ENCODE assay signal across 13 cellular contexts in genomic region chr1:209409786-209410185, GRCh38.
DNase-seq lines count a peak whose midpoint lies in the region; ATAC-seq, FAIRE-seq and TF ChIP-seq lines count a peak whose summit lies in the region.
"Had no signal": no experiment of that assay in that cellular context is flagged by ENCODE, and none has a peak within 500 bp of the region (broad histone marks: within the 10 kb centered on the region; RNA-seq: fewer than 3 reads in every experiment).

No MANE protein-coding gene starts in this region.

- intact Hi-C loops in colonic mucosa (cut with DNase I): no loop called here

- no peak overlapping the region for H3K9ac ChIP-seq in colonic mucosa (ENCODE audit: low read depth in 2 of 2, low read length in 2 of 2)

- DNase-seq in AG10803 (ENCODE audit: low read depth): peak; percentile 86
- DNase-seq in M059J (ENCODE audit: low read depth): peak; percentile 92
- DNase-seq in bronchial epithelial cell (ENCODE audit: low read depth): peak; percentile 98
- DNase-seq in kidney tubule cell (ENCODE audit: low spot score): peak; percentile 94
- no peak for DNase-seq in NCI-H146 (lab: John Stamatoyannopoulos, UW)
- DNase-seq in NCI-H748 treated with DMSO at 0.1 percent for 48 hours (lab: John Stamatoyannopoulos, UW): no peak
- DNase-seq in colonic mucosa: no peak
- DNase-seq: activated CD4-positive, alpha-beta T cell treated with anti-CD3 and anti-CD28 coated beads, Interleukin-2, amount 50 U/mL, for 4 hours; NCI-H187 treated with DMSO at 0.1 percent for 48 hours; stimulated activated CD4-positive, alpha-beta T cell treated with anti-CD3 and anti-CD28 coated beads, Interleukin-2, amount 100 ng/mL, for 48 hours had no signal

- TF ChIP-seq CTCF in AG10803 (conservative IDR thresholded peaks at IDR 0.05; ENCODE audit: low read length) (no peak), bronchial epithelial cell (IDR thresholded peaks at IDR 0.05; ENCODE audit: insufficient read depth, low read length, severe bottlenecking) (no peak), colonic mucosa (IDR thresholded peaks at IDR 0.05) (no peak)

- H3K27ac ChIP-seq in colonic mucosa: no peak overlapping the region

- H3K9me3 ChIP-seq in colonic mucosa: no peaks in the 10 kb centered on the region
- H3K9me3 ChIP-seq: BLaER1 treated with 17β-estradiol and CSF1 and Interleukin-3, amounts not matched to agents 10 nM and 100 nM had no signal

- H3K36me3 ChIP-seq in bronchial epithelial cell (ENCODE audit: control insufficient read depth, insufficient read depth, low read length) (no peaks in the 10 kb centered on the region), colonic mucosa (no peaks in the 10 kb centered on the region)
- H3K36me3 ChIP-seq: BLaER1 treated with 17β-estradiol and CSF1 and Interleukin-3, amounts not matched to agents 10 nM and 100 nM had no signal

- H3K4me3 ChIP-seq in AG10803 (ENCODE audit: low read length) (no peak overlapping the region), bronchial epithelial cell (ENCODE audit: low read depth, low read length) (no peak overlapping the region), colonic mucosa (no peak overlapping the region)
- H3K4me3 ChIP-seq: BLaER1 treated with 17β-estradiol and CSF1 and Interleukin-3, amounts not matched to agents 10 nM and 100 nM had no signal

- H3K4me1 ChIP-seq in colonic mucosa: no peaks in the 10 kb centered on the region

- FAIRE-seq in bronchial epithelial cell (lab: Jason Lieb, UNC): no peak

- no peak for ATAC-seq in HG03439 (IDR thresholded peaks at IDR 0.05; ENCODE audit: unreplicated experiment)
- ATAC-seq: stimulated activated memory B cell treated with anti-CD40 and anti-IgM and Interleukin-4, amounts not matched to agents 10 μg/mL and 1 μg/mL and 100 μg/mL, for 72 hours had no signal

- no peaks in the 10 kb centered on the region for H3K27me3 ChIP-seq in bronchial epithelial cell (ENCODE audit: control insufficient read depth, insufficient read depth, low read length)
- H3K27me3 ChIP-seq in colonic mucosa: no peaks in the 10 kb centered on the region
- H3K27me3 ChIP-seq: BLaER1 treated with 17β-estradiol and CSF1 and Interleukin-3, amounts not matched to agents 10 nM and 100 nM had no signal

Comparison
In these comparisons a context has a peak if more than half of its experiments do, and no peak if none do; other contexts are left out.
1. DNase-seq: peak in AG10803 (single experiment), M059J (single experiment), bronchial epithelial cell (single experiment) and kidney tubule cell (single experiment); none in NCI-H146 (single experiment), NCI-H748 treated with DMSO at 0.1 percent for 48 hours (single experiment) and colonic mucosa (single experiment).